11 cellular contexts compared by ENCODE assay signal in genomic region chr12:120336392-120336791, GRCh38. TPM values are rescaled to one million over a fixed set of nuclear protein-coding genes. Genes with fewer than 3 reads are reported as not detected.
"Had no signal": no experiment of that assay in that cellular context is flagged by ENCODE, and none has a peak within 500 bp of the region (broad histone marks: within the 10 kb centered on the region; RNA-seq: fewer than 3 reads in every experiment).

No MANE protein-coding gene starts in this region.

RNA-seq across cellular contexts. Expression of gene PLA2G1B, which starts 8.8 kb away (rescaled TPM):
- total RNA-seq: activated B cell treated with CpG ODN at 0.5 μM for 24 hours; activated CD4-positive, alpha-beta memory T cell treated with anti-CD3 and anti-CD28 coated beads for 36 hours; activated CD4-positive, alpha-beta memory T cell treated with anti-CD3 and anti-CD28 coated beads, Interleukin-2, amount 10 ng/mL, durations not matched to agents 7 days and 5 days; activated CD4-positive, alpha-beta T cell treated with anti-CD3 and anti-CD28 coated beads, Interleukin-2, amount 10 ng/mL, durations not matched to agents 24 days and 14 days; activated CD4-positive, alpha-beta T cell treated with anti-CD3 and anti-CD28 coated beads, Interleukin-2, amount 10 ng/mL, durations not matched to agents 7 days and 5 days; activated CD8-positive, alpha-beta memory T cell treated with anti-CD3 and anti-CD28 coated beads for 36 hours; activated CD8-positive, alpha-beta memory T cell treated with anti-CD3 and anti-CD28 coated beads, Interleukin-2, amount 10 ng/mL, durations not matched to agents 7 days and 5 days; activated CD8-positive, alpha-beta T cell treated with anti-CD3 and anti-CD28 coated beads, Interleukin-2, amount 10 ng/mL, durations not matched to agents 7 days and 5 days; T-helper 1 cell treated with Interleukin-12 subunit alpha and Interleukin-12 subunit beta and Interleukin-4 antibody, amounts not matched to agents 30 ng/mL and 1 ng/mL, for 36 hours; T-helper 17 cell; T-helper 2 cell treated with Interferon-gamma antibody and Interleukin-4, amounts not matched to agents 100 ng/mL and 5 ng/mL, for 36 hours had no signal

RNA-seq across cellular contexts. Expression of gene MSI1, which starts 32.6 kb away (rescaled TPM):
- total RNA-seq: activated B cell treated with CpG ODN at 0.5 μM for 24 hours; activated CD4-positive, alpha-beta memory T cell treated with anti-CD3 and anti-CD28 coated beads, Interleukin-2, amount 10 ng/mL, durations not matched to agents 7 days and 5 days; activated CD4-positive, alpha-beta T cell treated with anti-CD3 and anti-CD28 coated beads, Interleukin-2, amount 10 ng/mL, durations not matched to agents 7 days and 5 days; activated CD8-positive, alpha-beta T cell treated with anti-CD3 and anti-CD28 coated beads, Interleukin-2, amount 10 ng/mL, durations not matched to agents 7 days and 5 days; T-helper 1 cell treated with Interleukin-12 subunit alpha and Interleukin-12 subunit beta and Interleukin-4 antibody, amounts not matched to agents 30 ng/mL and 1 ng/mL, for 36 hours; T-helper 17 cell; T-helper 2 cell treated with Interferon-gamma antibody and Interleukin-4, amounts not matched to agents 100 ng/mL and 5 ng/mL, for 36 hours had no signal
